Comparison of ENCODE assay signal across 8 cellular contexts in the genomic region with DNA sequence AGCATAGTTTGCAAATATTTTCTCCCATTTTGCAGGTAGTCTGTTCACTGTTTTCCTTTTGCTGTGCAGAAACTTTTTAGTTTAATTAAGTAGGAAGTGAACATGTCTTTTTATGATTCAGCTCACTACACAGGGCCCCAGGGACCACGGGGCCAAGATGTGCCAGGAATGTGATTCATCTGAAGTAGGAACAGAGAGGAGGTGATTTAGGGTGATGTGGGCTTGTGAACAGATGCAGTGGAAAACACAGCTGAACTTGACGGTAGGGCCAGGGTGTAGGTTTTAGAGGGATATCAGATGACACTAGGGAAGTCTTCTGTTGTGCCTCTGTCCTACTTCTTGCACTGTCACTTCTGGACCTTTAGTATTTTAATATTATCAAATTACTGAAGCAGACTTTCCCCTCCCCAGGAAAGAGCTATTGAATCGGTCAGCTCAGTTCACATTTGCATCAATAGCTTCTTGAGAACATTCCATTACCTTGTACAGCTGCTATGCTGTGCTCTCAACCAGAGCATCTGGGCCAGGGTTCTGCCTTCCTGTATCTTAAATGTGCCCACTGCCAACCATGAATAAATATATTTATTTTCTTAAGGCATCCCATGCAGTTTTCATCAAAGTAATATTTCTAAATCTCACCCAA.
DNase-seq lines count a peak whose midpoint lies in the region; ATAC-seq and TF ChIP-seq lines count a peak whose summit lies in the region.

No MANE protein-coding gene starts in this region.

- H3K4me2 ChIP-seq in BLaER1: peak overlapping the region; percentile 45

- no peak overlapping the region for H3K4me3 ChIP-seq in BLaER1

- H3K4me1 ChIP-seq in BLaER1: peaks cover 40% of the 10 kb centered on the region

- peak; percentile 76 for DNase-seq in HS-5 (ENCODE audit: low read depth)
- DNase-seq in astrocyte of the hippocampus (ENCODE audit: low read depth, low spot score): peak; percentile 78
- no peak for DNase-seq in natural killer cell
- no peak for DNase-seq in islet precursor cell

- no peaks in the 10 kb centered on the region for H3K9me3 Mint-ChIP-seq in natural killer cell

- H3K4me3 Mint-ChIP-seq in natural killer cell: no peak overlapping the region

- no peaks in the 10 kb centered on the region for H4K20me1 ChIP-seq in BLaER1

- H3K27ac ChIP-seq in BLaER1: no peak overlapping the region

- no peak for TF ChIP-seq CTCF in natural killer cell (IDR thresholded peaks at IDR 0.05)

- peaks cover 47 to 53% of the 10 kb centered on the region in 2 donors for H3K4me1 Mint-ChIP-seq in natural killer cell

- no peaks in the 10 kb centered on the region for H3K27me3 Mint-ChIP-seq in natural killer cell (ENCODE audit: low read depth in 2 of 2)

- ATAC-seq in natural killer cell (no peak), HG02840 (IDR thresholded peaks at IDR 0.05; ENCODE audit: low FRiP score, unreplicated experiment) (no peak), GM19035 (IDR thresholded peaks at IDR 0.05; ENCODE audit: unreplicated experiment) (no peak), HG03139 (IDR thresholded peaks at IDR 0.05; ENCODE audit: unreplicated experiment) (no peak)

- H3K27ac Mint-ChIP-seq in natural killer cell: peak overlapping the region; percentile 29 to 57

- H3K9me3 ChIP-seq in BLaER1: no peaks in the 10 kb centered on the region

- intact Hi-C loops in natural killer cell (cut with micrococcal nuclease): no loop called here

- no peaks in the 10 kb centered on the region for H3K27me3 ChIP-seq in BLaER1

- H3K9ac ChIP-seq in BLaER1: no peak overlapping the region

- no peaks in the 10 kb centered on the region for H3K36me3 ChIP-seq in BLaER1

- H3K36me3 Mint-ChIP-seq in natural killer cell: no peaks in the 10 kb centered on the region

Comparison
In these comparisons a context has a peak if more than half of its experiments do, and no peak if none do; other contexts are left out.
1. DNase-seq: peak in HS-5 (single experiment) and astrocyte of the hippocampus (single experiment); none in natural killer cell (single experiment) and islet precursor cell (single experiment).